ENCODE assay signal across 9 cellular contexts in the genomic region with DNA sequence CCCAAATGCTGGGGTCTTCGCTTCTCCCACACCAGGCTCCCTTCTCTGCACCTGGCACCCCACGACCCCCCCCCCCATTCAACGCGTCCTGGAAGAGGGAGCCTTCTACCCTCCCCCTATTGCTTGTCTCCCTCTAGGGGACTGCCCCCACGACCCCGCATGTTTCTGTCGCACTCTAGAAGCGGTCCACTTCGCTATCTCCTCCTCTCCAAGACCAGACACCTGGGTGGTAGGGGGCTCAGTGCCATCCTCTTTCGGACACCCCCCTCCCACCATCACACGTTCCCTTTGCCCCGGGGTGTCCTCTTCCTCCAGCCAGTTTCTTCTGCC. TPM values are rescaled to one million over a fixed set of nuclear protein-coding genes. Genes with fewer than 3 reads are reported as not detected.
DNase-seq lines count a peak whose midpoint lies in the region; ATAC-seq and TF ChIP-seq lines count a peak whose summit lies in the region.
"Had no signal": no experiment of that assay in that cellular context is flagged by ENCODE, and none has a peak within 500 bp of the region (broad histone marks: within the 10 kb centered on the region; RNA-seq: fewer than 3 reads in every experiment).

No MANE protein-coding gene starts in this region.

- peak overlapping the region; percentile 94 to 99 (median 98) for H3K27ac Mint-ChIP-seq in naive B cell

- no peaks in the 10 kb centered on the region for H3K27me3 ChIP-seq in ACC112 (ENCODE audit: insufficient read depth, low read length)

- peaks cover 37% of the 10 kb centered on the region for H3K79me2 ChIP-seq in ACC112 (ENCODE audit: control insufficient read depth, insufficient read depth, low read length, unreplicated experiment)

- ATAC-seq in naive B cell (ENCODE audit: low read depth in 2 of 2) = no peak
- ATAC-seq in GM19467 (IDR thresholded peaks at IDR 0.05; ENCODE audit: unreplicated experiment) = no peak
- no peak for ATAC-seq in HG02610 (IDR thresholded peaks at IDR 0.05; ENCODE audit: unreplicated experiment)

- peaks cover 4% of the 10 kb centered on the region; the same call in 1 of the 2 replicates for H3K36me3 ChIP-seq in ACC112 (ENCODE audit: insufficient read depth, low read length)

- peak overlapping the region; percentile 92 to 100 (median 98) for H3K4me3 Mint-ChIP-seq in naive B cell

- no peak for DNase-seq in Jurkat, Clone E6-1 (ENCODE audit: low read depth, low spot score)
- DNase-seq in choroid plexus epithelial cell (ENCODE audit: low read depth) (no peak), naive B cell (no peak), DMS79 (lab: John Stamatoyannopoulos, UW) (no peak), GDM1 (lab: John Stamatoyannopoulos, UW) (no peak)
- DNase-seq: cerebellar nuclear complex had no signal

- H3K4me3 ChIP-seq in ACC112 (ENCODE audit: low read depth, low read length) (peak overlapping the region; percentile 98), choroid plexus epithelial cell (ENCODE audit: low read depth, low read length) (peak overlapping the region; percentile 77)
- H3K4me3 ChIP-seq in Jurkat, Clone E6-1 (ENCODE audit: low read length) = peak overlapping the region; percentile 81

- H3K4me1 Mint-ChIP-seq in naive B cell = peaks cover 47 to 64% (median 61%) of the 10 kb centered on the region in 3 donors

- no peaks in the 10 kb centered on the region for H3K27me3 Mint-ChIP-seq in naive B cell

- no peak overlapping the region for H2AFZ ChIP-seq in ACC112 (ENCODE audit: low read length, unreplicated experiment)

- H3K27ac ChIP-seq in ACC112 (ENCODE audit: low read depth, low read length) = peak overlapping the region; percentile 55; the same call in 1 of the 2 replicates

- no peak for TF ChIP-seq CTCF in choroid plexus epithelial cell (conservative IDR thresholded peaks at IDR 0.05; ENCODE audit: low read depth, low read length)

- H3K4me1 ChIP-seq in ACC112 (ENCODE audit: control insufficient read depth, insufficient read depth, low read length, unreplicated experiment) = no peaks in the 10 kb centered on the region

- H3K9me3 Mint-ChIP-seq in naive B cell = peaks cover 0 to 3% (median 0%) of the 10 kb centered on the region in 7 donors

- peaks cover 4 to 14% of the 10 kb centered on the region in 2 donors for H3K36me3 Mint-ChIP-seq in naive B cell

RNA-seq across cellular contexts. Expression of a gene that starts 1.5 kb away (rescaled TPM):
- polyA plus RNA-seq in Jurkat, Clone E6-1 (2012; ENCODE audit: insufficient read depth, insufficient read length) = 113 TPM
- 10 to 100 TPM; 20.1 to 61.9 (median 35.4) TPM for polyA plus RNA-seq in naive B cell (ENCODE audit: low read depth in 6 of 6)

RNA-seq across cellular contexts. Expression of a gene that starts 11.7 kb away (rescaled TPM):
- 8.8 TPM for polyA plus RNA-seq in Jurkat, Clone E6-1 (2012; ENCODE audit: insufficient read depth, insufficient read length)
- 10 to 100 TPM in 5 of 6 donors, 1 to 10 TPM in 1; 3.2 to 17.3 (median 14.3) TPM for polyA plus RNA-seq in naive B cell (ENCODE audit: low read depth in 6 of 6)

RNA-seq across cellular contexts. Expression of a gene that starts 24.1 kb away (rescaled TPM):
- polyA plus RNA-seq in Jurkat, Clone E6-1 (2012; ENCODE audit: insufficient read depth, insufficient read length) = 12.0 TPM
- 1 to 10 TPM in 5 of 6 donors, not detected in 1; 1.7 to 3.5 (median 2.2) TPM for polyA plus RNA-seq in naive B cell (ENCODE audit: low read depth in 6 of 6)

RNA-seq across cellular contexts. Expression of a gene that starts 42.3 kb away (rescaled TPM):
- 25.3 TPM for polyA plus RNA-seq in Jurkat, Clone E6-1 (2012; ENCODE audit: insufficient read depth, insufficient read length)
- 10 to 100 TPM; 19.8 to 37.2 (median 31.7) TPM for polyA plus RNA-seq in naive B cell (ENCODE audit: low read depth in 6 of 6)

RNA-seq across cellular contexts. Expression of a gene that starts 44.9 kb away (rescaled TPM):
- 97.8 TPM for polyA plus RNA-seq in Jurkat, Clone E6-1 (2012; ENCODE audit: insufficient read depth, insufficient read length)
- polyA plus RNA-seq in naive B cell (ENCODE audit: low read depth in 6 of 6) = 10 to 100 TPM; 48.5 to 74.5 (median 62.6) TPM
